In genomic region chr5:88092358-88092757, GRCh38 we compare ENCODE assay signal across 13 cellular contexts.
"Had no signal": no experiment of that assay in that cellular context is flagged by ENCODE, and none has a peak within 500 bp of the region (broad histone marks: within the 10 kb centered on the region; RNA-seq: fewer than 3 reads in every experiment).

No MANE protein-coding gene starts in this region.

- H3K27ac Mint-ChIP-seq: activated CD4-positive, alpha-beta memory T cell treated with anti-CD3 and anti-CD28 coated beads for 36 hours; activated CD8-positive, alpha-beta memory T cell treated with anti-CD3 and anti-CD28 coated beads, Interleukin-2, amount 10 ng/mL, durations not matched to agents 7 days and 5 days; stimulated activated effector memory CD8-positive, alpha-beta T cell treated with anti-CD3 and anti-CD28 coated beads, Interleukin-12 subunit alpha, Interleukin-12 subunit beta, amount 100 ng/mL, for 72 hours had no signal

- H3K4me2 ChIP-seq: hepatocyte had no signal

- H3K9me3 Mint-ChIP-seq: activated CD4-positive, alpha-beta memory T cell treated with anti-CD3 and anti-CD28 coated beads for 36 hours; neural crest cell; stimulated activated effector memory CD8-positive, alpha-beta T cell treated with anti-CD3 and anti-CD28 coated beads, Interleukin-12 subunit alpha, Interleukin-12 subunit beta, amount 100 ng/mL, for 72 hours had no signal

- H3K79me2 ChIP-seq: hepatocyte had no signal

- H3K36me3 ChIP-seq: cardiac muscle cell, lower lobe of right lung, pancreas had no signal

- H3K4me3 ChIP-seq: cardiac muscle cell, hepatocyte, lower lobe of right lung, pancreas had no signal

- DNase-seq: activated CD4-positive, alpha-beta memory T cell treated with anti-CD3 and anti-CD28 coated beads for 36 hours; activated CD4-positive, alpha-beta T cell treated with anti-CD3 and anti-CD28 coated beads for 1 hour; activated CD8-positive, alpha-beta memory T cell treated with anti-CD3 and anti-CD28 coated beads, Interleukin-2, amount 10 ng/mL, durations not matched to agents 7 days and 5 days; activated naive CD4-positive, alpha-beta T cell treated with anti-CD3 and anti-CD28 coated beads, Interleukin-2, amount 50 U/mL, for 16 hours; activated T-cell treated with anti-CD3 and anti-CD28 coated beads, Interleukin-2, amount 50 U/mL, for 1 hour; dorsolateral prefrontal cortex; left colon; lower lobe of right lung; pancreas had no signal

- H3K9me3 ChIP-seq: lower lobe of right lung, pancreas had no signal

- H3K4me1 ChIP-seq: lower lobe of right lung, pancreas had no signal

- H3K4me3 Mint-ChIP-seq: activated CD4-positive, alpha-beta memory T cell treated with anti-CD3 and anti-CD28 coated beads for 36 hours; activated CD8-positive, alpha-beta memory T cell treated with anti-CD3 and anti-CD28 coated beads, Interleukin-2, amount 10 ng/mL, durations not matched to agents 7 days and 5 days; stimulated activated effector memory CD8-positive, alpha-beta T cell treated with anti-CD3 and anti-CD28 coated beads, Interleukin-12 subunit alpha, Interleukin-12 subunit beta, amount 100 ng/mL, for 72 hours had no signal

- ATAC-seq: activated CD8-positive, alpha-beta memory T cell treated with anti-CD3 and anti-CD28 coated beads, Interleukin-2, amount 10 ng/mL, durations not matched to agents 7 days and 5 days; left colon; lower lobe of right lung; pancreas; stimulated activated effector memory CD8-positive, alpha-beta T cell treated with anti-CD3 and anti-CD28 coated beads, Interleukin-12 subunit alpha, Interleukin-12 subunit beta, amount 100 ng/mL, for 72 hours had no signal

- H3K4me1 Mint-ChIP-seq: stimulated activated effector memory CD8-positive, alpha-beta T cell treated with anti-CD3 and anti-CD28 coated beads, Interleukin-12 subunit alpha, Interleukin-12 subunit beta, amount 100 ng/mL, for 72 hours had no signal

- H3K27me3 ChIP-seq: cardiac muscle cell, dorsolateral prefrontal cortex, hepatocyte had no signal

- H3K36me3 Mint-ChIP-seq: activated CD4-positive, alpha-beta memory T cell treated with anti-CD3 and anti-CD28 coated beads for 36 hours; activated CD8-positive, alpha-beta memory T cell treated with anti-CD3 and anti-CD28 coated beads, Interleukin-2, amount 10 ng/mL, durations not matched to agents 7 days and 5 days; stimulated activated effector memory CD8-positive, alpha-beta T cell treated with anti-CD3 and anti-CD28 coated beads, Interleukin-12 subunit alpha, Interleukin-12 subunit beta, amount 100 ng/mL, for 72 hours had no signal

- H2AFZ ChIP-seq: hepatocyte had no signal

- H3K27ac ChIP-seq: cardiac muscle cell, hepatocyte, lower lobe of right lung, pancreas had no signal
